Comparison of ENCODE assay signal across 8 cellular contexts in the genomic region with DNA sequence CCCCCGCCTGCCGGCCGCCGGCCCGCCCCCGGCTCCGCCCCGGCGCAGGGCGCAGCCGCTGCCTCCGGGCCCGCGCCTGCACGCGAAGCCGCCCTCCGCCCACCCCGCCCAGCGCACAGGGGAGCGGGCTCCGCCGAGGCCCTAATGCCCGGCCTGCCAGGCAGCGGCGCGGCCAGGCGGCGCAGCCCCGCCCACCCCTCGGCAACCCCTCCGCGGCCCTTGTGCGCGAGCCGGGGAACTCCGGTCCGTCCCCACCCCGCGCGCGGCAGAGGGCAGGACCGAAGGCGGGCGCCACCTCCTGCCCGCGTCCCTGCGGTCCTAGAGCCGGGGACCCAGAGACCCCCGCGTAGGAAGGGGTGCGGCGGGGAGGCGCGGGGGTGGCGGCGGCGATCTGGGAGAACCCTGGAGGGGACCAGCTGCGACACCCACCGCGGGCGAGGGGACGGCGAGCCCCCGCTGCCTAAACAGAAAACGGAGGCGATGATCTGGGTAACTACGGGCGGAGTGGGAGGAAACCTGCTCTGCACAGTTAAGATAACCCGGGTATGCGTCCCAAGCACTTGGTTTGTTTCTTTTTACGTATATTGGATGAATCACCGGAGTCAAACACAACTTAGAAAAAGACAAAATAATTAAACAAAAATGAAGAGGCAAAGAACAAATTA. TPM values are rescaled to one million over a fixed set of nuclear protein-coding genes. Genes with fewer than 3 reads are reported as not detected.
DNase-seq lines count a peak whose midpoint lies in the region; ATAC-seq lines count a peak whose summit lies in the region.

No MANE protein-coding gene starts in this region.

- H3K4me2 ChIP-seq in mesendoderm (ENCODE audit: low read length): peak overlapping the region; percentile 64

- H3K4me1 ChIP-seq in CD8-positive, alpha-beta memory T cell (ENCODE audit: insufficient read depth, low read length): peaks cover 38% of the 10 kb centered on the region
- H3K4me1 ChIP-seq in effector memory CD4-positive, alpha-beta T cell (ENCODE audit: control insufficient read depth, insufficient read depth, low read length, poor library complexity, severe bottlenecking): peaks cover 16% of the 10 kb centered on the region
- no peaks in the 10 kb centered on the region for H3K4me1 ChIP-seq in mesendoderm (ENCODE audit: control insufficient read depth, low read depth, low read length)

- peak overlapping the region; percentile 69 to 99 (median 95) for H3K27ac Mint-ChIP-seq in CD8-positive, alpha-beta memory T cell

- H3K9me3 Mint-ChIP-seq in CD8-positive, alpha-beta memory T cell: no peaks in the 10 kb centered on the region

- peaks cover 38 to 49% (median 45%) of the 10 kb centered on the region in 3 donors for H3K4me1 Mint-ChIP-seq in CD8-positive, alpha-beta memory T cell

- peak overlapping the region; percentile 75 for H3K27ac ChIP-seq in CD8-positive, alpha-beta memory T cell (ENCODE audit: low read depth, low read length)
- peak overlapping the region; percentile 91 for H3K27ac ChIP-seq in effector memory CD4-positive, alpha-beta T cell (ENCODE audit: insufficient read depth, low read length, poor library complexity, severe bottlenecking)
- peak overlapping the region; percentile 88 for H3K27ac ChIP-seq in mesendoderm (ENCODE audit: low read depth, low read length)

- CTCF ChIA-PET in CD8-positive, alpha-beta memory T cell (lab: Charles Lee): interaction anchor here (0.9 to 1.1 kb wide), 2 partner anchors 9 to 127 kb away, joined by 3 read pairs; no protein-coding TSS in a partner anchor

- DNase-seq in CD8-positive, alpha-beta memory T cell: peak; percentile 89 to 95 (median 91)
- DNase-seq in NOMO-1 (lab: John Stamatoyannopoulos, UW; ENCODE audit: unreplicated experiment in 2 of 2) (peak; percentile 92 to 98), mesendoderm (peak; percentile 92)
- peak; percentile 68 to 88 (median 76) for DNase-seq in activated CD8-positive, alpha-beta memory T cell treated with anti-CD3 and anti-CD28 coated beads for 48 hours (ENCODE audit: low read depth in 2 of 3, low spot score in 2 of 3)
- DNase-seq in effector memory CD4-positive, alpha-beta T cell: peak; percentile 87 to 89 (median 89)
- DNase-seq in stimulated activated CD8-positive, alpha-beta memory T cell treated with anti-CD3 and anti-CD28 coated beads, Interleukin-12 subunit alpha, Interleukin-12 subunit beta, amount 100 ng/mL, for 4 hours (ENCODE audit: low read depth): peak; percentile 93

- no peak overlapping the region for H2BK120ac ChIP-seq in mesendoderm (ENCODE audit: low read depth, low read length)

- WGBS in mesendoderm (ENCODE audit: extremely low coverage, insufficient coverage, low lambda C conversion rate): no CpG with 5 or more reads among the region's 73 CpGs

- H3K56ac ChIP-seq in mesendoderm (ENCODE audit: low read length): peak overlapping the region; percentile 88

- peak overlapping the region; percentile 85 for H3K4ac ChIP-seq in mesendoderm (ENCODE audit: low read depth, low read length)

- peak overlapping the region; percentile 83 for H3K4me3 ChIP-seq in CD8-positive, alpha-beta memory T cell (ENCODE audit: low read length)
- peak overlapping the region; percentile 83 for H3K4me3 ChIP-seq in effector memory CD4-positive, alpha-beta T cell (ENCODE audit: insufficient read depth, low read depth, low read length, poor library complexity, severe bottlenecking)
- H3K4me3 ChIP-seq in mesendoderm (ENCODE audit: low read length): peak overlapping the region; percentile 64

- no peaks in the 10 kb centered on the region for H3K9me3 ChIP-seq in CD8-positive, alpha-beta memory T cell (ENCODE audit: low read length)
- no peaks in the 10 kb centered on the region for H3K9me3 ChIP-seq in effector memory CD4-positive, alpha-beta T cell (ENCODE audit: control insufficient read depth, low read length)

- peaks cover 5% of the 10 kb centered on the region for H3K79me1 ChIP-seq in mesendoderm (ENCODE audit: low read length)

- peak overlapping the region; percentile 78 for H3K9ac ChIP-seq in mesendoderm (ENCODE audit: low read length)

- peak overlapping the region; percentile 84 to 93 (median 90) for H3K4me3 Mint-ChIP-seq in CD8-positive, alpha-beta memory T cell

- H3K36me3 Mint-ChIP-seq in CD8-positive, alpha-beta memory T cell: peaks cover 0 to 9% (median 0%) of the 10 kb centered on the region in 3 donors

- no peak overlapping the region for H4K5ac ChIP-seq in mesendoderm (ENCODE audit: low read length)

- no peaks in the 10 kb centered on the region for H3K36me3 ChIP-seq in CD8-positive, alpha-beta memory T cell (ENCODE audit: insufficient read depth, low read length)
- H3K36me3 ChIP-seq in effector memory CD4-positive, alpha-beta T cell (ENCODE audit: control insufficient read depth, insufficient read depth, low read length): no peaks in the 10 kb centered on the region
- H3K36me3 ChIP-seq in mesendoderm (ENCODE audit: control insufficient read depth, insufficient read depth, low read length): no peaks in the 10 kb centered on the region

- no peaks in the 10 kb centered on the region for H3K27me3 ChIP-seq in CD8-positive, alpha-beta memory T cell (ENCODE audit: insufficient read depth, low read length, poor library complexity, severe bottlenecking)
- no peaks in the 10 kb centered on the region for H3K27me3 ChIP-seq in effector memory CD4-positive, alpha-beta T cell (replicated peaks; ENCODE audit: control insufficient read depth, insufficient read depth, low read length, poor library complexity, severe bottlenecking)
- H3K27me3 ChIP-seq in mesendoderm (ENCODE audit: insufficient read depth, low read length, poor library complexity): no peaks in the 10 kb centered on the region

- no peak overlapping the region for H2BK5ac ChIP-seq in mesendoderm (ENCODE audit: low read length)

- ATAC-seq in GM19397 (IDR thresholded peaks at IDR 0.05; ENCODE audit: unreplicated experiment) (peak; percentile 85), HG03558 (IDR thresholded peaks at IDR 0.05; ENCODE audit: extremely low read depth, unreplicated experiment) (peak; percentile 51)

- POLR2A ChIA-PET in CD8-positive, alpha-beta memory T cell (lab: Charles Lee): no interaction called here

- no peak overlapping the region for H3K23ac ChIP-seq in mesendoderm (ENCODE audit: low read length)

- peak overlapping the region; percentile 87 for H2BK15ac ChIP-seq in mesendoderm (replicated peaks; ENCODE audit: low read depth)

- H3K79me2 ChIP-seq in mesendoderm (ENCODE audit: control insufficient read depth, insufficient read depth, low read length): peaks cover 29% of the 10 kb centered on the region

- H3K27me3 Mint-ChIP-seq in CD8-positive, alpha-beta memory T cell: no peaks in the 10 kb centered on the region

- H2AK5ac ChIP-seq in mesendoderm (ENCODE audit: low read length): no peak overlapping the region

- H3K18ac ChIP-seq in mesendoderm (ENCODE audit: low read length): peak overlapping the region; percentile 100

- no peak overlapping the region for H4K8ac ChIP-seq in mesendoderm (ENCODE audit: low read depth, low read length)

RNA-seq across cellular contexts. Expression of a gene that starts 0.4 kb away (rescaled TPM):
- 10 to 100 TPM; 72.1 to 73.2 TPM for total RNA-seq in CD8-positive, alpha-beta memory T cell
- 14.5 TPM for polyA plus RNA-seq in CD8-positive, alpha-beta memory T cell
- polyA plus RNA-seq in mesendoderm (2013, experiment 1 of 2): 18.1 TPM
- 18.5 TPM for polyA plus RNA-seq in mesendoderm (2013, experiment 2 of 2)

Comparison
In these comparisons a context has a peak if more than half of its experiments do, and no peak if none do; other contexts are left out.
1. Peak in every context shown above with its lines: DNase-seq, ATAC-seq, H3K4me3 ChIP-seq and H3K27ac ChIP-seq.